ENCODE assay signal across 11 cellular contexts in the genomic region with DNA sequence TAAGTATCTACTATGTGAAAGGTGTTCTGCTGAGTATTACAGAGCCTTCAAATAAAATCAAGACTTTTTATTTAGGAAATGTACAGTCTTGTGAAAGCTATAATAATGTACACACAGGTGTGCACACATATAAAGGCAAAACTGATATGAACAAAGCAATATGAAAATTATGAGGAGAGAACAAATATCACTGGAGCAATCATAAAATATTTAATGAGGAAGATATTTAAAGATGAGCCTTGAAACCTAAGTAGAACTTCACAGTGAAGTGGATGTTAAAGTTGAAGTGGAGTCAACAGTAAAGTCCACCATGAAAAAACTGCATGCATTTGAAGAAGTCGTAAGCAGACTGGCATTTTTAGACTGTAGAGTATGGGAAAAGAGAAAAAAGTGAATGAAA. TPM values are rescaled to one million over a fixed set of nuclear protein-coding genes. Genes with fewer than 3 reads are reported as not detected.
"Had no signal": no experiment of that assay in that cellular context is flagged by ENCODE, and none has a peak within 500 bp of the region (broad histone marks: within the 10 kb centered on the region; RNA-seq: fewer than 3 reads in every experiment).

No MANE protein-coding gene starts in this region.

- H3K4me3 ChIP-seq: GM23248, GM23338, HAP-1 had no signal

- H3K27ac ChIP-seq: GM23248 had no signal

- DNase-seq: GM23248, GOT3, H7, H9, HCEC 1CT, HFFc6 had no signal

- ATAC-seq: GM23338, HCT116 had no signal

RNA-seq across cellular contexts. Expression of a gene that starts 18.5 kb away (rescaled TPM):
- total RNA-seq: GM23248, GM23338, H1, H4, H7, H9, HFFc6 had no signal

RNA-seq across cellular contexts. Expression of a gene that starts 46.6 kb away (rescaled TPM):
- total RNA-seq: GM23248, GM23338, H1, H4, H7, H9, HFFc6 had no signal

RNA-seq across cellular contexts. Expression of a gene that starts 53.0 kb away (rescaled TPM):
- total RNA-seq: GM23248, GM23338, H1, H4, H7, H9, HFFc6 had no signal

RNA-seq across cellular contexts. Expression of a gene that starts 53.5 kb away (rescaled TPM):
- total RNA-seq: GM23248, GM23338, H1, H7, H9 had no signal
